ENCODE assay signal across 22 cellular contexts in genomic region chrX:102988517-102988916, GRCh38. TPM values are rescaled to one million over a fixed set of nuclear protein-coding genes. Genes with fewer than 3 reads are reported as not detected.
DNase-seq lines count a peak whose midpoint lies in the region; ATAC-seq, FAIRE-seq and TF ChIP-seq lines count a peak whose summit lies in the region.
"Had no signal": no experiment of that assay in that cellular context is flagged by ENCODE, and none has a peak within 500 bp of the region (broad histone marks: within the 10 kb centered on the region; RNA-seq: fewer than 3 reads in every experiment).

No MANE protein-coding gene starts in this region.

- H3K14ac ChIP-seq in IMR-90 (replicated peaks; ENCODE audit: low read depth, low read length), result no peak overlapping the region

- no peak overlapping the region for H3K4ac ChIP-seq in IMR-90 (ENCODE audit: low read depth, low read length)

- no peak overlapping the region for H2BK20ac ChIP-seq in IMR-90 (ENCODE audit: low read depth, low read length)

- no peaks in the 10 kb centered on the region for H3K9me3 ChIP-seq in A549
- H3K9me3 ChIP-seq in BLaER1 treated with 17β-estradiol and CSF1 and Interleukin-3, amounts not matched to agents 10 nM and 100 nM (replicated peaks in 1 of 11), result peaks cover 0 to 41% (median 27%) of the 10 kb centered on the region in 11 experiments; a peak in 17 of 22 replicates
- H3K9me3 ChIP-seq in IMR-90 (ENCODE audit: control insufficient read depth, insufficient read depth, low read length), result no peaks in the 10 kb centered on the region
- H3K9me3 ChIP-seq: Caco-2 had no signal

- CTCF ChIA-PET in A549 (lab: Yijun Ruan, JAX) (no interaction called here), IMR-90 (lab: Yijun Ruan, JAX) (no interaction called here)

- H4K8ac ChIP-seq in IMR-90 (ENCODE audit: low read depth in 2 of 2, low read length in 2 of 2), result no peak overlapping the region

- no peak overlapping the region for H3K27ac ChIP-seq in A549
- H3K27ac ChIP-seq in BLaER1 treated with 17β-estradiol and CSF1 and Interleukin-3, amounts not matched to agents 10 nM and 100 nM, result peak overlapping the region in 8 of 11 experiments; percentile 1 to 96 (median 88); a peak in 9 of 22 replicates
- no peak overlapping the region for H3K27ac ChIP-seq in IMR-90 (ENCODE audit: insufficient read depth, low read length)
- H3K27ac ChIP-seq: C4-2B had no signal

- H3K4me1 ChIP-seq in A549 (no peaks in the 10 kb centered on the region), IMR-90 (ENCODE audit: control insufficient read depth, insufficient read depth, low read length) (no peaks in the 10 kb centered on the region)
- peaks cover 16 to 59% (median 40%) of the 10 kb centered on the region in 10 experiments for H3K4me1 ChIP-seq in BLaER1 treated with 17β-estradiol and CSF1 and Interleukin-3, amounts not matched to agents 10 nM and 100 nM
- H3K4me1 ChIP-seq: Caco-2 had no signal

- no peak overlapping the region for H4K5ac ChIP-seq in IMR-90 (ENCODE audit: low read depth, low read length)

- TF ChIP-seq POLR2A in A549 (IDR thresholded peaks at IDR 0.05; ENCODE audit: low read length) (no peak), IMR-90 (IDR thresholded peaks at IDR 0.05; ENCODE audit: low read depth, low read length) (no peak), NB4 (IDR thresholded peaks at IDR 0.05; ENCODE audit: extremely low read depth, insufficient read length) (no peak)

- TF ChIP-seq CTCF in A549 (IDR thresholded peaks at IDR 0.05) (no peak), IMR-90 (conservative IDR thresholded peaks at IDR 0.05; ENCODE audit: low read depth, low read length) (no peak), NB4 (IDR thresholded peaks at IDR 0.05; ENCODE audit: low read depth, low read length) (no peak)

- ATAC-seq in A549, result no peak
- no peak for ATAC-seq in IMR-90 (ENCODE audit: low read depth)
- ATAC-seq in HG03175 (IDR thresholded peaks at IDR 0.05; ENCODE audit: unreplicated experiment), result no peak
- ATAC-seq: CD8-positive, alpha-beta T cell had no signal

- TF ChIP-seq EP300 in A549 (IDR thresholded peaks at IDR 0.05), result no peak

- TF ChIP-seq RAD21 in A549 (conservative IDR thresholded peaks at IDR 0.05 in 1 of 2, IDR thresholded peaks at IDR 0.05 in 1 of 2) (no peak), IMR-90 (IDR thresholded peaks at IDR 0.05; ENCODE audit: low read length) (no peak)

- H3K36me3 ChIP-seq in BLaER1 treated with 17β-estradiol and CSF1 and Interleukin-3, amounts not matched to agents 10 nM and 100 nM, result peaks cover 0 to 3% (median 0%) of the 10 kb centered on the region in 11 experiments; a peak in 1 of 22 replicates
- H3K36me3 ChIP-seq in IMR-90 (ENCODE audit: control insufficient read depth, insufficient read depth, low read length), result no peaks in the 10 kb centered on the region

- H3K23ac ChIP-seq in IMR-90 (ENCODE audit: low read depth, low read length), result no peak overlapping the region

- no peak overlapping the region for H4K91ac ChIP-seq in IMR-90 (ENCODE audit: insufficient read depth, low read depth, low read length)

- BruUV-seq in IMR-90 (replicated peaks; lab: Mats Ljungman, UMichigan), result no TSS peak

- no peak overlapping the region for H2BK15ac ChIP-seq in IMR-90 (ENCODE audit: low read depth, low read length)

- no peak for FAIRE-seq in A549 (lab: Jason Lieb, UNC)
- FAIRE-seq: A204.1, D721Med, G401.6, GM12891, GM19239 had no signal

- POLR2A ChIA-PET in A549 (lab: Yijun Ruan, JAX), result no interaction called here
- POLR2A ChIA-PET in IMR-90 (lab: Charles Lee; ENCODE audit: unreplicated experiment), result no interaction called here

- dilution Hi-C loops in IMR-90 (cut with HindIII; ENCODE audit: low sequenced_read_pairs, unreplicated experiment), result no loop called here

- H3K9ac ChIP-seq in BLaER1 treated with 17β-estradiol and CSF1 and Interleukin-3, amounts not matched to agents 10 nM and 100 nM, result no peak overlapping the region
- no peak overlapping the region for H3K9ac ChIP-seq in IMR-90 (ENCODE audit: low read depth, low read length)

- H3K79me1 ChIP-seq in IMR-90 (ENCODE audit: low read depth in 1 of 2, low read length in 2 of 2), result no peaks in the 10 kb centered on the region

- in situ Hi-C loops in IMR-90 (cut with MboI; ENCODE audit: low sequenced_read_pairs), result no loop called here

- DNase-seq in A549 (ENCODE audit: low read depth in 1 of 2, low spot score in 1 of 2), result no peak
- DNase-seq in IMR-90, result no peak
- DNase-seq in NB4 (ENCODE audit: low read depth), result no peak
- DNase-seq in C1 segment of cervical spinal cord (lab: John Stamatoyannopoulos, UW), result no peak
- no peak for DNase-seq in HUDEP-2 (lab: John Stamatoyannopoulos, UW; ENCODE audit: unreplicated experiment in 76 of 76)
- DNase-seq in NCI-H1694 treated with DMSO at 0.1 percent for 48 hours (lab: John Stamatoyannopoulos, UW), result no peak
- DNase-seq: 8988T; AML-193; Caco-2; Calu3; CD4-positive, alpha-beta T cell; CD8-positive, alpha-beta T cell; DMS79 treated with DMSO at 0.1 percent for 48 hours; GF-D8 had no signal

- H2BK5ac ChIP-seq in IMR-90 (ENCODE audit: low read depth, low read length, poor library complexity, severe bottlenecking), result no peak overlapping the region

- H2AFZ ChIP-seq in IMR-90 (replicated peaks; ENCODE audit: low read length, poor library complexity), result no peak overlapping the region

- H3K4me2 ChIP-seq in A549 (no peak overlapping the region), IMR-90 (ENCODE audit: low read depth, low read length) (no peak overlapping the region)
- H3K4me2 ChIP-seq in BLaER1 treated with 17β-estradiol and CSF1 and Interleukin-3, amounts not matched to agents 10 nM and 100 nM, result peak overlapping the region in 4 of 11 experiments; percentile 3 to 81 (median 44); a peak in 5 of 22 replicates

- H3K18ac ChIP-seq in IMR-90 (ENCODE audit: low read depth, low read length), result no peak overlapping the region

- WGBS in A549 (ENCODE audit: missing lambda C conversion rate), result no CpG with 5 or more reads among the region's 1 CpG
- WGBS in IMR-90 (ENCODE audit: extremely low coverage in 2 of 2, insufficient read length in 1 of 2), 2 experiments, result no CpG with 5 or more reads among the region's 1 CpG

- H2AK9ac ChIP-seq in IMR-90 (replicated peaks; ENCODE audit: low read depth, low read length, poor library complexity), result no peak overlapping the region

- H2AK5ac ChIP-seq in IMR-90 (ENCODE audit: low read depth, low read length), result no peak overlapping the region

- H3K9me1 ChIP-seq in IMR-90 (ENCODE audit: insufficient read depth, low read length), result no peaks in the 10 kb centered on the region

- intact Hi-C loops in IMR-90 (cut with micrococcal nuclease), result no loop called here

- no peaks in the 10 kb centered on the region for H3K27me3 ChIP-seq in BLaER1 treated with 17β-estradiol and CSF1 and Interleukin-3, amounts not matched to agents 10 nM and 100 nM
- H3K27me3 ChIP-seq in IMR-90 (ENCODE audit: control insufficient read depth, insufficient read depth, low read length), result peaks cover 8% of the 10 kb centered on the region; the same call in 1 of the 2 replicates

- H2BK120ac ChIP-seq in IMR-90 (ENCODE audit: low read depth, low read length), result no peak overlapping the region

- H3K4me3 ChIP-seq in A549 (no peak overlapping the region), IMR-90 (ENCODE audit: insufficient read depth, low read depth, low read length) (no peak overlapping the region), NB4 (ENCODE audit: low read depth, low read length) (peak overlapping the region; percentile 48)
- no peak overlapping the region for H3K4me3 ChIP-seq in BLaER1 treated with 17β-estradiol and CSF1 and Interleukin-3, amounts not matched to agents 10 nM and 100 nM

- no peak overlapping the region for H3K56ac ChIP-seq in IMR-90 (ENCODE audit: extremely low read depth, insufficient read depth, low read length)

- no peaks in the 10 kb centered on the region for H4K20me1 ChIP-seq in BLaER1 treated with 17β-estradiol and CSF1 and Interleukin-3, amounts not matched to agents 10 nM and 100 nM
- H4K20me1 ChIP-seq in IMR-90 (ENCODE audit: insufficient read depth, low read length), result no peaks in the 10 kb centered on the region

TF ChIP-seq in A549, 52 proteins besides CTCF, POLR2A, EP300 and RAD21:
- no peak for TF ChIP-seq KDM1A (IDR thresholded peaks at IDR 0.05; ENCODE audit: low read depth)
- TF ChIP-seq BHLHE40 (IDR thresholded peaks at IDR 0.05; ENCODE audit: low read depth, low read length), result no peak
- peak; percentile 51 for TF ChIP-seq MAFK (IDR thresholded peaks at IDR 0.05; ENCODE audit: partially characterized antibody)
- no peak for TF ChIP-seq RNF2 (IDR thresholded peaks at IDR 0.05; ENCODE audit: borderline replicate concordance, low read depth)
- no peak for TF ChIP-seq ZSCAN20 (CRISPR knock-in tag; IDR thresholded peaks at IDR 0.05)
TF ChIP-seq in A549: peak in this region for 1.

TF ChIP-seq in IMR-90, 13 proteins besides CTCF, POLR2A, EP300 and RAD21:
- TF ChIP-seq MAFK (IDR thresholded peaks at IDR 0.05; ENCODE audit: low read depth, low read length) (peak; percentile 58), USF2 (IDR thresholded peaks at IDR 0.05; ENCODE audit: low read depth, low read length) (no peak)

RNA-seq across cellular contexts. Expression of gene RAB40AL, which starts 51.4 kb away (rescaled TPM):
- polyA plus RNA-seq in A549 (2011; rRNA removed) (0.48 and 1.1 TPM in 2 replicates), A549 (2017; fragmentation: RNase III; extraction: RNeasy Plus Mini Kit Qiagen cat#74134 plus additional on column Dnase treatment) (0.09 TPM in 2 of 3 replicates, not detected in the other), IMR-90 (2012; rRNA removed) (0.24 and 0.34 TPM in 2 replicates)
- 0.16 and 0.21 TPM in 2 replicates for polyA plus RNA-seq in A549 (2012; cell fraction: cytosol; rRNA removed)
- polyA plus RNA-seq in A549 (2012; cell fraction: nucleus; rRNA removed), result 4.9 and 5.5 TPM in 2 replicates
- 8.2 and 9.6 TPM in 2 replicates for polyA minus RNA-seq in A549 (2011; rRNA and poly(A)+ RNA removed)
- total RNA-seq in IMR-90 (2012; rRNA removed), result 0.28 and 0.36 TPM in 2 replicates
- 0.05 TPM in 1 of 2 replicates, not detected in the other for polyA plus RNA-seq in IMR-90 (2012; cell fraction: cytosol; rRNA removed)
- polyA plus RNA-seq in IMR-90 (2012; cell fraction: nucleus; rRNA removed; ENCODE audit: low replicate concordance), result 1.4 and 3.2 TPM in 2 replicates
- total RNA-seq: CD4-positive, alpha-beta T cell had no signal

Comparison
In these comparisons a context has a peak if more than half of its experiments do, and no peak if none do; other contexts are left out.
1. H3K27ac ChIP-seq: peak in BLaER1 treated with 17β-estradiol and CSF1 and Interleukin-3, amounts not matched to agents 10 nM and 100 nM (8 of 11); none in A549 (0 of 2) and IMR-90 (single experiment).